Comparison of ENCODE assay signal across 20 cellular contexts in the genomic region with DNA sequence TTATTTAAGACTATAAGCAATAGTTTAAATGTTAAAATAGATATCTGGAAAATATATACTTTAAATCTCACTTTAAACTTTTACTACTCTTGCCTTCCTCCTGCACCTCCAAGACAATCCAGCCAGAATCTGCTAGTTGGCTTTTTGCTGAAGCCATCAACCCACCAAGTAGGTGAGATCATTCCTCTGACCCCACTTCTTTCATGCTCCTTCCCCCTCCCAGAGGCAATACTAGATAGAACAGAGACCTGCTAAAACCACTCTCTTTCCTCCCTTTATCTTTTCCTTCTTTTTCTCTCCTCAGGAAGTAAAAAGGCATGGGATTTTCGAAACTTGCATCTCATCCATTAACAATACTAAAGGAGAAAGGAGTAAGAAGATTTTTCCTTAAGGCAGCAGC. TPM values are rescaled to one million over a fixed set of nuclear protein-coding genes. Genes with fewer than 3 reads are reported as not detected.
A peak's percentile ranks its signal among the peaks of the same experiment; 100 is the strongest.
DNase-seq lines count a peak whose midpoint lies in the region; FAIRE-seq lines count a peak whose summit lies in the region.
"Had no signal": no experiment of that assay in that cellular context is flagged by ENCODE, and none has a peak within 500 bp of the region (broad histone marks: within the 10 kb centered on the region; RNA-seq: fewer than 3 reads in every experiment).

No MANE protein-coding gene starts in this region.

- peak; percentile 15 for FAIRE-seq in GM18507 (lab: Jason Lieb, UNC)
- no peak for FAIRE-seq in urothelium cell line (lab: Jason Lieb, UNC)
- FAIRE-seq: D721Med, GM12891 had no signal

- H4K5ac ChIP-seq in mesendoderm (ENCODE audit: low read length) = no peak overlapping the region

- no peak overlapping the region for H2AK5ac ChIP-seq in mesendoderm (ENCODE audit: low read length)

- no peak overlapping the region for H2BK120ac ChIP-seq in mesendoderm (ENCODE audit: low read depth, low read length)

- H3K4me2 ChIP-seq in mesendoderm (ENCODE audit: low read length) = no peak overlapping the region
- H3K4me2 ChIP-seq: BLaER1 treated with 17β-estradiol and CSF1 and Interleukin-3, amounts not matched to agents 10 nM and 100 nM had no signal

- no peak overlapping the region for H4K8ac ChIP-seq in mesendoderm (ENCODE audit: low read depth, low read length)

- H3K4me3 ChIP-seq in ACC112 (ENCODE audit: low read depth, low read length) = no peak overlapping the region
- H3K4me3 ChIP-seq in mesendoderm (ENCODE audit: low read length) = no peak overlapping the region
- H3K4me3 ChIP-seq: BLaER1 treated with 17β-estradiol and CSF1 and Interleukin-3, amounts not matched to agents 10 nM and 100 nM had no signal

- H3K79me1 ChIP-seq in mesendoderm (ENCODE audit: low read length) = no peaks in the 10 kb centered on the region

- H2AFZ ChIP-seq in ACC112 (ENCODE audit: low read length, unreplicated experiment) = peak overlapping the region; percentile 15

- no peak overlapping the region for H3K9ac ChIP-seq in mesendoderm (ENCODE audit: low read length)
- H3K9ac ChIP-seq: BLaER1 treated with 17β-estradiol and CSF1 and Interleukin-3, amounts not matched to agents 10 nM and 100 nM had no signal

- no peak overlapping the region for H3K23ac ChIP-seq in mesendoderm (ENCODE audit: low read length)

- H3K27me3 ChIP-seq in ACC112 (ENCODE audit: insufficient read depth, low read length) (no peaks in the 10 kb centered on the region), mesendoderm (ENCODE audit: insufficient read depth, low read length, poor library complexity) (no peaks in the 10 kb centered on the region)
- H3K27me3 ChIP-seq: BLaER1 treated with 17β-estradiol and CSF1 and Interleukin-3, amounts not matched to agents 10 nM and 100 nM had no signal

- WGBS in mesendoderm (ENCODE audit: extremely low coverage, insufficient coverage, low lambda C conversion rate) = no CpG with 5 or more reads among the region's 1 CpG

- no peak for DNase-seq in GM18507 (ENCODE audit: extremely low spot score, insufficient read length, low read depth)
- peak; percentile 10 for DNase-seq in NCI-H69 (lab: John Stamatoyannopoulos, UW)
- peak; percentile 5 for DNase-seq in mesendoderm
- no peak for DNase-seq in NOMO-1 treated with DMSO at 0.1 percent for 48 hours (lab: John Stamatoyannopoulos, UW; ENCODE audit: unreplicated experiment)
- no peak for DNase-seq in urothelium cell line (ENCODE audit: low spot score)
- DNase-seq in NCI-H1048 (lab: John Stamatoyannopoulos, UW) = no peak
- no peak for DNase-seq in NCI-H146 (lab: John Stamatoyannopoulos, UW)
- DNase-seq: 8988T; AML-193; Caco-2; Calu3; CD4-positive, alpha-beta T cell; CD8-positive, alpha-beta T cell; DMS79 treated with DMSO at 0.1 percent for 48 hours; GF-D8 had no signal

- no peak overlapping the region for H2BK15ac ChIP-seq in mesendoderm (replicated peaks; ENCODE audit: low read depth)

- no peak overlapping the region for H3K4ac ChIP-seq in mesendoderm (ENCODE audit: low read depth, low read length)

- no peak overlapping the region for H3K56ac ChIP-seq in mesendoderm (ENCODE audit: low read length)

- no peak overlapping the region for H3K27ac ChIP-seq in ACC112 (ENCODE audit: low read depth, low read length)
- no peak overlapping the region for H3K27ac ChIP-seq in mesendoderm (ENCODE audit: low read depth, low read length)
- H3K27ac ChIP-seq: BLaER1 treated with 17β-estradiol and CSF1 and Interleukin-3, amounts not matched to agents 10 nM and 100 nM; C4-2B had no signal

- H3K79me2 ChIP-seq in ACC112 (ENCODE audit: control insufficient read depth, insufficient read depth, low read length, unreplicated experiment) (no peaks in the 10 kb centered on the region), mesendoderm (ENCODE audit: control insufficient read depth, insufficient read depth, low read length) (no peaks in the 10 kb centered on the region)

- H2BK5ac ChIP-seq in mesendoderm (ENCODE audit: low read length) = no peak overlapping the region

- peaks cover 5% of the 10 kb centered on the region for H3K4me1 ChIP-seq in ACC112 (ENCODE audit: control insufficient read depth, insufficient read depth, low read length, unreplicated experiment)
- no peaks in the 10 kb centered on the region for H3K4me1 ChIP-seq in mesendoderm (ENCODE audit: control insufficient read depth, low read depth, low read length)
- H3K4me1 ChIP-seq: BLaER1 treated with 17β-estradiol and CSF1 and Interleukin-3, amounts not matched to agents 10 nM and 100 nM; Caco-2 had no signal

- no peak overlapping the region for H3K18ac ChIP-seq in mesendoderm (ENCODE audit: low read length)

- no peaks in the 10 kb centered on the region for H3K36me3 ChIP-seq in ACC112 (ENCODE audit: insufficient read depth, low read length)
- no peaks in the 10 kb centered on the region for H3K36me3 ChIP-seq in mesendoderm (ENCODE audit: control insufficient read depth, insufficient read depth, low read length)
- H3K36me3 ChIP-seq: BLaER1 treated with 17β-estradiol and CSF1 and Interleukin-3, amounts not matched to agents 10 nM and 100 nM had no signal

RNA-seq across cellular contexts. Expression of gene CAMK4, which starts 30.1 kb away (rescaled TPM):
- polyA plus RNA-seq in mesendoderm (2013, experiment 1 of 2) = 2.7 TPM
- polyA plus RNA-seq in mesendoderm (2013, experiment 2 of 2) = 2.0 TPM

Comparison
In these comparisons a context has a peak if more than half of its experiments do, and no peak if none do; other contexts are left out.
1. DNase-seq: peak in NCI-H69 (single experiment) and mesendoderm (single experiment); none in GM18507 (single experiment), NOMO-1 treated with DMSO at 0.1 percent for 48 hours (single experiment), urothelium cell line (single experiment), NCI-H1048 (single experiment) and NCI-H146 (single experiment).